1 cellular context compared by ENCODE assay signal in the genomic region with DNA sequence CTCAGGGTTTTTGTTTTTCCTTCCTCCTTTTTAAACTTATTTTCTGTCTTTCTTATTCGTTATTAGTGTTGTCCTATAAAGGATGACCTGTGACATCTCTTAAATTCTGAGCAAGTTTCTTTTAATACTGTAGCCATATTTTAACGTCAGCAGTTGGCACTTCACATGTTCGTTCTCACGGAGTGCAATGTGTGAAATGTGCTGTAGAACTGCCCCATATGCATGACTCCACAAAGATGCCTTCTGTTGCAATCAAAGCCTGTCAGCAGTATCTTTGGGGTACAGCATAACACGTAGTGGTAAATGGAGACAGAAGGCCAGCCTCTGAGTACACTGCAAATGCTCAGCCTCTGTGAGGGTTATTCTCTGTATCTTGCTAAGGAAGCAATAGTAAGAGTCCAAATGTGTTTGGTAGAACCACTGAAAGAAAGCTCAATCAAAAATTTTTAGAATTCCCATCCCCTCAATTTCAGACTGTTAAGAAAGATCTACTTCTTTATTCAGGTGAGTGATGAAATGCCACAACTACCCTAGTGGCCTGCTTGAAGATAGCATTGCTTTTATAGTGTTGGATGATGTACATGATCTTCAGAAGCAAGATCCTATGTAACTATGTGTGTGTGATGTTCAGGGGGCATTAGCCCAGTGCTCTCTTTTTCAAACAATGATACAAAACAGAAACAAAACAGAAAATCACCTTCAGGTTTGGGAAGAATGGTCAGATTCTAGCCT.
TF ChIP-seq lines count a peak whose summit lies in the region.

No MANE protein-coding gene starts in this region.

TF ChIP-seq in SK-N-SH treated with all-trans-retinoic acid at 6 μM for 48 hours, 23 proteins besides CTCF, POLR2A, EP300 and RAD21 (continued from another document):
- TF ChIP-seq POU6F1 (CRISPR knock-in tag; IDR thresholded peaks at IDR 0.05; ENCODE audit: borderline replicate concordance, low read depth) (no peak), ZNF565 (CRISPR knock-in tag; conservative IDR thresholded peaks at IDR 0.05; ENCODE audit: low read depth) (no peak), OSR1 (CRISPR knock-in tag; IDR thresholded peaks at IDR 0.05) (no peak), PPARA (CRISPR knock-in tag; IDR thresholded peaks at IDR 0.05; ENCODE audit: borderline replicate concordance) (no peak)
